ENCODE assay signal across 8 cellular contexts in genomic region chr4:184328022-184328736, GRCh38.
DNase-seq lines count a peak whose midpoint lies in the region; ATAC-seq and TF ChIP-seq lines count a peak whose summit lies in the region.

No MANE protein-coding gene starts in this region.

- intact Hi-C loops in mucosa of descending colon (cut with DNase I, micrococcal nuclease) = no loop called here

- no peaks in the 10 kb centered on the region for H3K9me2 ChIP-seq in MM.1S (replicated peaks; ENCODE audit: insufficient read depth, low read length)

- H2AFZ ChIP-seq in MM.1S (ENCODE audit: low read length) = peak overlapping the region; percentile 2; the same call in 1 of the 2 replicates

- peak overlapping the region; percentile 15 for H3K9ac ChIP-seq in MM.1S (ENCODE audit: low read length)

- ATAC-seq in GM18517 (IDR thresholded peaks at IDR 0.05; ENCODE audit: unreplicated experiment) (peak; percentile 83), GM21717 (IDR thresholded peaks at IDR 0.05; ENCODE audit: unreplicated experiment) (peak; percentile 86), mucosa of descending colon (peak; percentile 49)

- peak overlapping the region; percentile 75 for H3K27ac ChIP-seq in MM.1S (ENCODE audit: low read length)

- H3K27me3 ChIP-seq in MM.1S (replicated peaks; ENCODE audit: insufficient read depth, low read length) (no peaks in the 10 kb centered on the region), HAP-1 (ENCODE audit: low read depth) (no peaks in the 10 kb centered on the region)

- TF ChIP-seq CTCF in MM.1S (IDR thresholded peaks at IDR 0.05; ENCODE audit: low read length) (0 out of 2 replicates have a peak, but pooled peaks have one; percentile 16), mucosa of descending colon (IDR thresholded peaks at IDR 0.05) (no peak)

- H3K9me3 ChIP-seq in MM.1S (replicated peaks; ENCODE audit: insufficient read depth, low read length) (no peaks in the 10 kb centered on the region), mucosa of descending colon (no peaks in the 10 kb centered on the region), HAP-1 (no peaks in the 10 kb centered on the region)

- H3K79me2 ChIP-seq in MM.1S (ENCODE audit: low read length) = no peaks in the 10 kb centered on the region

- peak overlapping the region; percentile 28 for H3K4me2 ChIP-seq in MM.1S (ENCODE audit: low read depth, low read length)

- peaks cover 26% of the 10 kb centered on the region for H3F3A ChIP-seq in MM.1S (ENCODE audit: insufficient read depth, low read length)

- in situ Hi-C loops in HAP-1 (cut with MboI; ENCODE audit: low sequenced_read_pairs) = no loop called here

- H3K4me1 ChIP-seq in MM.1S (ENCODE audit: low read length) (peaks cover 45% of the 10 kb centered on the region), mucosa of descending colon (ENCODE audit: low read depth) (peaks cover 17% of the 10 kb centered on the region), HAP-1 (no peaks in the 10 kb centered on the region)

- no peaks in the 10 kb centered on the region for H4K20me1 ChIP-seq in MM.1S (ENCODE audit: insufficient read depth, low read length)

- peak; percentile 94 for DNase-seq in MM.1S
- no peak for DNase-seq in mucosa of descending colon
- no peak for DNase-seq in HAP-1 (ENCODE audit: low spot score in 2 of 2)
- no peak for DNase-seq in NCI-H69 (lab: John Stamatoyannopoulos, UW)
- DNase-seq in NCI-H1930 (lab: John Stamatoyannopoulos, UW) = no peak
- no peak for DNase-seq in AG20443 (ENCODE audit: low spot score)

- H3K4me3 ChIP-seq in MM.1S (ENCODE audit: low read length) (no peak overlapping the region), mucosa of descending colon (no peak overlapping the region), HAP-1 (no peak overlapping the region)

- no peaks in the 10 kb centered on the region for H3K36me3 ChIP-seq in MM.1S (replicated peaks; ENCODE audit: insufficient read depth, low read length)
- no peaks in the 10 kb centered on the region for H3K36me3 ChIP-seq in mucosa of descending colon (ENCODE audit: low read depth)
- H3K36me3 ChIP-seq in HAP-1 (replicated peaks) = no peaks in the 10 kb centered on the region
